Comparison of ENCODE assay signal across 18 cellular contexts in the genomic region with DNA sequence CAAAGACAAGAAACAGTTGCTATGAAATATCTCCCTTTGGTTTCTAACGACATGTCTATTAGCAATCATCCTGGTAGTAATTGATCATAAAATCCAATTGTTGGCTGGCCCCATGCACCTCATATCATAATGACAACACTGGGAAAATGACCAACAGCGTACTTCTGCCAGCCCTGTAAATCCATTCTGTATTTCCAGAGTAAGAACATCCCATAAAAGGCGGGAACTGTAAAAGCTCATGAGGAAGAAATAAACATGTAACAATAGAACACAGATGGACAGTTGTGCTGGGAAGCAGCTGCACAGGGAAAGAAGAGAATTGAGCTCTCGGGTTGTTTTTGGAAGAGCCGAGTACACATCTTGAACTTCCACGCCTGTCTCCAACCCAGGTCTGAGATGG.
DNase-seq lines count a peak whose midpoint lies in the region; TF ChIP-seq lines count a peak whose summit lies in the region.
"Had no signal": no experiment of that assay in that cellular context is flagged by ENCODE, and none has a peak within 500 bp of the region (broad histone marks: within the 10 kb centered on the region; RNA-seq: fewer than 3 reads in every experiment).

No MANE protein-coding gene starts in this region.

- intact Hi-C loops in prostate gland (cut with DNase I): no loop called here
- intact Hi-C loops in breast epithelium (cut with DNase I; ENCODE audit: low total_unique reads): no loop called here

- no peaks in the 10 kb centered on the region for H3K36me3 ChIP-seq in prostate gland
- no peaks in the 10 kb centered on the region for H3K36me3 ChIP-seq in breast epithelium
- H3K36me3 ChIP-seq: BLaER1 treated with 17β-estradiol and CSF1 and Interleukin-3, amounts not matched to agents 10 nM and 100 nM had no signal

- TF ChIP-seq POLR2A in prostate gland (IDR thresholded peaks at IDR 0.05): no peak
- no peak for TF ChIP-seq POLR2A in breast epithelium (IDR thresholded peaks at IDR 0.05)

- H3K27ac ChIP-seq in prostate gland (no peak overlapping the region), breast epithelium (no peak overlapping the region)
- H3K27ac ChIP-seq: 22Rv1; A549; BLaER1 treated with 17β-estradiol and CSF1 and Interleukin-3, amounts not matched to agents 10 nM and 100 nM; C4-2B had no signal

- TF ChIP-seq CTCF in brain (conservative IDR thresholded peaks at IDR 0.05) (no peak), prostate gland (IDR thresholded peaks at IDR 0.05) (no peak), breast epithelium (IDR thresholded peaks at IDR 0.05) (no peak)

- H3K27me3 ChIP-seq in prostate gland (replicated peaks; ENCODE audit: insufficient read depth) (no peaks in the 10 kb centered on the region), breast epithelium (peaks cover 0 to 12% of the 10 kb centered on the region in 2 donors)
- H3K27me3 ChIP-seq: BLaER1 treated with 17β-estradiol and CSF1 and Interleukin-3, amounts not matched to agents 10 nM and 100 nM had no signal

- H3K4me1 Mint-ChIP-seq in brain: peaks cover 73% of the 10 kb centered on the region
- H3K4me1 Mint-ChIP-seq: B cell had no signal

- H3K9me3 Mint-ChIP-seq in brain: peaks cover 0 to 18% (median 9%) of the 10 kb centered on the region in 5 experiments
- H3K9me3 Mint-ChIP-seq: CD4-positive, alpha-beta T cell; CD8-positive, alpha-beta T cell had no signal

- H3K4me3 Mint-ChIP-seq in brain: no peak overlapping the region
- H3K4me3 Mint-ChIP-seq: B cell; CD4-positive, alpha-beta T cell; CD8-positive, alpha-beta T cell had no signal

- peaks cover 3% of the 10 kb centered on the region for H3K4me1 ChIP-seq in prostate gland (replicated peaks)
- H3K4me1 ChIP-seq in breast epithelium: no peaks in the 10 kb centered on the region
- H3K4me1 ChIP-seq: A549, Caco-2 had no signal

- peak overlapping the region in 4 of 5 experiments; percentile 5 to 46 (median 18) for H3K27ac Mint-ChIP-seq in brain
- H3K27ac Mint-ChIP-seq: B cell; CD4-positive, alpha-beta T cell; CD8-positive, alpha-beta T cell had no signal

- WGBS in prostate gland: 26% methylated on average over 6 of the region's 6 CpGs

- DNase-seq in NCI-H2171 treated with DMSO at 0.1 percent for 48 hours (lab: John Stamatoyannopoulos, UW) (peak; percentile 38), NCI-H2171 (lab: John Stamatoyannopoulos, UW) (no peak), prostate gland (ENCODE audit: low spot score) (peak; percentile 9), breast epithelium (ENCODE audit: low spot score in 2 of 2) (no peak), SIG-M5 treated with dmso at 0.1 percent for 504 hours (lab: John Stamatoyannopoulos, UW; ENCODE audit: unreplicated experiment) (no peak)
- DNase-seq: AML-193; Caco-2; Calu3; CD4-positive, alpha-beta T cell; CD8-positive, alpha-beta T cell; DMS79 treated with DMSO at 0.1 percent for 48 hours; GF-D8 had no signal

- H3K27me3 Mint-ChIP-seq in brain: no peaks in the 10 kb centered on the region
- H3K27me3 Mint-ChIP-seq: B cell had no signal

- H3K36me3 Mint-ChIP-seq in brain: no peaks in the 10 kb centered on the region
- H3K36me3 Mint-ChIP-seq: CD8-positive, alpha-beta T cell had no signal

- no peaks in the 10 kb centered on the region for H3K9me3 ChIP-seq in prostate gland
- no peaks in the 10 kb centered on the region for H3K9me3 ChIP-seq in breast epithelium
- H3K9me3 ChIP-seq: A549; BLaER1 treated with 17β-estradiol and CSF1 and Interleukin-3, amounts not matched to agents 10 nM and 100 nM; Caco-2 had no signal

- H3K4me3 ChIP-seq in prostate gland (no peak overlapping the region), breast epithelium (no peak overlapping the region)
- H3K4me3 ChIP-seq: A549; BLaER1 treated with 17β-estradiol and CSF1 and Interleukin-3, amounts not matched to agents 10 nM and 100 nM had no signal

Comparison
In these comparisons a context has a peak if more than half of its experiments do, and no peak if none do; other contexts are left out.
1. DNase-seq: peak in NCI-H2171 treated with DMSO at 0.1 percent for 48 hours (single experiment) and prostate gland (single experiment); none in NCI-H2171 (single experiment), breast epithelium (0 of 2) and SIG-M5 treated with dmso at 0.1 percent for 504 hours (single experiment).